Comparison of ENCODE assay signal across 22 cellular contexts in the genomic region with DNA sequence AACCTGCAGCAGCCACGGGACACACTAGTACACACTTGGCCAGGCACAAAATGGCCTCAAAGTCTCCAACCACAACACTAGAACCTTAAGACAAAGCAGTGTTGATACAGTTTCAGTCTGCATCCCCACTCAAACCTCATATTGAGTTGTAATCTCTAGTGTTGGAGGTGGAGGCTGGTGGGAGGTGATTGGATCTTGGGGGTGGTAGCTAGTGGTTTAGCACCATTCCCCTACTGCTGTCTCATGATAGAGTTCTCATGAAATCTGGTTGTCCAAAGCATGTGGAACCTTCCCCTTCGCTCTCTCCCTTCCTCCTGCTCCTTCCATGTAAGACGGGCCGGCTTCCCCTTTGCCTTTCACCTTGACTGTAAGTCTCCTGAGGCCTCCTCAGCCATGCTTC.
"Had no signal": no experiment of that assay in that cellular context is flagged by ENCODE, and none has a peak within 500 bp of the region (broad histone marks: within the 10 kb centered on the region; RNA-seq: fewer than 3 reads in every experiment).

No MANE protein-coding gene starts in this region.

- H3K27me3 ChIP-seq: MG63 had no signal

- H3K4me2 ChIP-seq: SK-N-SH had no signal

- H3K36me3 ChIP-seq: MG63 had no signal

- ATAC-seq: Panc1, PC-3 had no signal

- H3K27ac ChIP-seq: RWPE1 had no signal

- H3K4me3 ChIP-seq: MG63 had no signal

- H3K9ac ChIP-seq: SK-N-SH had no signal

- H3K9me3 ChIP-seq: MG63, SK-N-SH had no signal

- DNase-seq: Karpas-422, KG1, MG63, NCI-H1092, NCI-H1105 treated with DMSO at 0.1 percent for 48 hours, NCI-H1417 treated with DMSO at 0.1 percent for 48 hours, NCI-H146, NCI-H1694 treated with DMSO at 0.1 percent for 48 hours, NCI-H1930, NCI-H2081, NCI-H2107, NCI-H226, NCI-H446, NCI-H510A, NCI-H524 treated with DMSO at 0.1 percent for 48 hours, NCI-H69, NCI-H774, PC-3, SHP77, SK-N-SH had no signal
